In genomic region chr20:36951977-36952738, GRCh38 we compare ENCODE assay signal across 8 cellular contexts. TPM values are rescaled to one million over a fixed set of nuclear protein-coding genes. Genes with fewer than 3 reads are reported as not detected.
DNase-seq lines count a peak whose midpoint lies in the region; ATAC-seq and TF ChIP-seq lines count a peak whose summit lies in the region.

No MANE protein-coding gene starts in this region.

- peak overlapping the region; percentile 13 for H3K27ac ChIP-seq in osteoblast (ENCODE audit: low read depth, low read length)

- peaks cover 7% of the 10 kb centered on the region for H3K79me2 ChIP-seq in osteoblast (ENCODE audit: insufficient read depth, low read length)

- H3K4me3 ChIP-seq in osteoblast (ENCODE audit: insufficient read depth, low read length): peak overlapping the region; percentile 100

- no peaks in the 10 kb centered on the region for H3K27me3 ChIP-seq in osteoblast (ENCODE audit: insufficient read depth, low read length)

- H3K27ac Mint-ChIP-seq in Calu3 (ENCODE audit: unreplicated experiment): peak overlapping the region; percentile 82
- H3K27ac Mint-ChIP-seq in endothelial cell (ENCODE audit: unreplicated experiment): no peak overlapping the region

- H3K9me3 Mint-ChIP-seq in Calu3 (ENCODE audit: low read depth, unreplicated experiment) (no peaks in the 10 kb centered on the region), endothelial cell (ENCODE audit: unreplicated experiment) (no peaks in the 10 kb centered on the region)

- CTCF ChIA-PET in Calu3 (lab: Charles Lee): no interaction called here

- no peak for DNase-seq in Calu3
- peak; percentile 35 for DNase-seq in OCI-M1 (lab: John Stamatoyannopoulos, UW)
- DNase-seq in endothelial cell (ENCODE audit: low spot score): no peak
- DNase-seq in osteoblast (ENCODE audit: insufficient read length, low spot score, missing footprints): no peak
- no peak for DNase-seq in central memory CD4-positive, alpha-beta T cell
- no peak for DNase-seq in NCI-H524 treated with DMSO at 0.1 percent for 48 hours (lab: John Stamatoyannopoulos, UW)
- DNase-seq in cerebellar nuclear complex (lab: John Stamatoyannopoulos, UW): no peak

- H3K4me3 Mint-ChIP-seq in Calu3 (ENCODE audit: low read depth, unreplicated experiment): peak overlapping the region; percentile 88
- H3K4me3 Mint-ChIP-seq in endothelial cell (ENCODE audit: unreplicated experiment): peak overlapping the region; percentile 98

- intact Hi-C loops in Calu3 (cut with micrococcal nuclease; ENCODE audit: unreplicated experiment): no loop called here

- no peaks in the 10 kb centered on the region for H4K20me1 ChIP-seq in osteoblast (ENCODE audit: insufficient read depth, low read length)

- H3K36me3 Mint-ChIP-seq in Calu3 (ENCODE audit: insufficient read depth, unreplicated experiment): peaks cover 19% of the 10 kb centered on the region
- peaks cover 6% of the 10 kb centered on the region for H3K36me3 Mint-ChIP-seq in endothelial cell (ENCODE audit: low read depth, unreplicated experiment)

- no peak for ATAC-seq in HG03196 (IDR thresholded peaks at IDR 0.05; ENCODE audit: unreplicated experiment)

- H3K4me1 ChIP-seq in osteoblast (ENCODE audit: insufficient read depth, low read length): peaks cover 3% of the 10 kb centered on the region

- H3K27me3 Mint-ChIP-seq in Calu3 (ENCODE audit: unreplicated experiment) (no peaks in the 10 kb centered on the region), endothelial cell (ENCODE audit: unreplicated experiment) (peaks cover under 1% of the 10 kb centered on the region)

- BruUV-seq in Calu3 (replicated peaks; lab: Mats Ljungman, UMichigan): TSS peak; percentile 80

- peak overlapping the region; percentile 89 for H3K4me2 ChIP-seq in osteoblast (ENCODE audit: insufficient read depth, low read length)

- H3K36me3 ChIP-seq in osteoblast (ENCODE audit: insufficient read depth, low read length): no peaks in the 10 kb centered on the region

- peak overlapping the region; percentile 100 for H2AFZ ChIP-seq in osteoblast (ENCODE audit: low read length)

- peaks cover 35% of the 10 kb centered on the region for H3K4me1 Mint-ChIP-seq in Calu3 (ENCODE audit: low read depth, unreplicated experiment)
- H3K4me1 Mint-ChIP-seq in endothelial cell (ENCODE audit: unreplicated experiment): peaks cover 16% of the 10 kb centered on the region

- H3K9me3 ChIP-seq in osteoblast (ENCODE audit: low read depth, low read length): no peaks in the 10 kb centered on the region

- TF ChIP-seq CTCF in Calu3 (IDR thresholded peaks at IDR 0.05; ENCODE audit: unreplicated experiment) (no peak), endothelial cell (IDR thresholded peaks at IDR 0.05; ENCODE audit: unreplicated experiment) (no peak), osteoblast (IDR thresholded peaks at IDR 0.05; ENCODE audit: extremely low read depth, low read depth, low read length) (no peak)

RNA-seq across cellular contexts. Expression of gene SAMHD1, which starts 0.7 kb away (rescaled TPM):
- 54.3 and 93.5 TPM in 2 replicates for total RNA-seq in Calu3 (2022)
- total RNA-seq in endothelial cell (ENCODE audit: unreplicated experiment): 58.1 TPM
- total RNA-seq in osteoblast: 30.4 and 32.6 TPM in 2 replicates
